Comparison of ENCODE assay signal across 8 cellular contexts in the genomic region with DNA sequence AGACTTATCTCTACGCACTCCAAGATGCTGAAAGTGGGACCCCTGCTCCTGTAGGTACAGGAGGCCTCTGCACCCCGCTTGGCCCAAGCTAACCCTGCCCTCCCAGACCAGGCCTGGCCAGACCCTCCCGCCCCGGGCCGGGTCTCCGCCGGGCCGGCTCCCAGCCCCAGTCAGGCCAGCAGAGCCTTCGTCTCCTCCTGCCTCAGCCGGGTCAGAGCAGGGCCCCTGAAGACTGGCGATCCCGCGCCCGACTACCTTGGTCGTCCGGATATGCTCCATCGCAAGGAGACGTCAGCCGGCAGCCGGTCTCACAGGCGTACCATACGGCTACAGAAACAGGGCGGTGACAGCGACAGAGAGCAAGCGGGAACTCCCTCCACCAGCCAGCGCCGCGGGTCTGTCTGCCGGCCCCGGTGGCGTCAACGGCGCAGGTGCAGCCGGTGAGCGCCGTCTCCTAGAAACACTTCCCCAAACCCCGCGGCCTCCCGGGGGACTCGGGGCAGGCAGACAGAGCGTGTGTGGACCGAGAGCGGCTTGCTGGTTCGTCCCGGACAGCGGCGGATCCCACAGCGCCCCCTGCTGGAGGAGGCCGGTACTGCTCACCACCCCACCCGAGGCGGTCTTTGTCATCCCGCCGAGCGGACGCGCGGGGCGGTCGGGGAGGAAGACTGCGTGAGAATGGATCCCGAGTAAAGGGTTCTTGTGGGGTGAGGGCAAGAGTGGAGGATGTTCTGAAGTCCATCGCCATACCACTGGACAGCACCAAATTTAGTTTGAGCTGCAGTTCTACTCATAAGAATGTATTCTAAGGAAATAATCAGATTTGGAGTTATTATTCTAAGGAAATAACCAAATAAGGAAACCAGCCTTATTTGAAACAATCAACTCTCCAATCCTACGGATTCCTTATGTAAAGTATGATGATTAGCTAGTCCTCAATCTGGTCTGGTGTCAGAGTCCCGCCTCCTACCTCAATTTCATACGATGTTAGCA. TPM values are rescaled to one million over a fixed set of nuclear protein-coding genes. Genes with fewer than 3 reads are reported as not detected.
A peak's percentile ranks its signal among the peaks of the same experiment; 100 is the strongest.
DNase-seq lines count a peak whose midpoint lies in the region; ATAC-seq lines count a peak whose summit lies in the region.

Gene MTMR6 (minus strand): TSS at position 520 of the 993 bp plus-strand sequence. CDS start 241 bp downstream, at position 279.

- peak; percentile 91 for ATAC-seq in GM21786 (IDR thresholded peaks at IDR 0.05; ENCODE audit: unreplicated experiment)
- peak; percentile 86 to 91 for ATAC-seq in naive thymus-derived CD8-positive, alpha-beta T cell

- peaks cover 42% of the 10 kb centered on the region for H3K79me2 ChIP-seq in Karpas-422 (ENCODE audit: low read length)

- no peaks in the 10 kb centered on the region for H3K9me3 ChIP-seq in Karpas-422 (ENCODE audit: low read length)

- no peaks in the 10 kb centered on the region for H4K20me1 ChIP-seq in Karpas-422 (ENCODE audit: insufficient read depth, low read depth, low read length)

- H3K4me3 ChIP-seq in Karpas-422 (ENCODE audit: low read length) = peak within 1 kb of the TSS; percentile 92

- peaks cover 16 to 56% (median 42%) of the 10 kb centered on the region in 4 donors for H3K4me1 Mint-ChIP-seq in naive thymus-derived CD8-positive, alpha-beta T cell

- H3K9me3 Mint-ChIP-seq in naive thymus-derived CD8-positive, alpha-beta T cell = no peaks in the 10 kb centered on the region

- peak within 1 kb of the TSS; percentile 90 for H3K27ac ChIP-seq in Karpas-422 (ENCODE audit: low read length)

- H3K4me1 ChIP-seq in Karpas-422 (ENCODE audit: low read length) = peaks cover 38% of the 10 kb centered on the region

- peaks cover 0 to 9% (median 3%) of the 10 kb centered on the region in 5 donors for H3K27me3 Mint-ChIP-seq in naive thymus-derived CD8-positive, alpha-beta T cell

- peak within 1 kb of the TSS; percentile 96 to 98 (median 98) for H3K27ac Mint-ChIP-seq in naive thymus-derived CD8-positive, alpha-beta T cell

- peak within 1 kb of the TSS; percentile 89 for H3K9ac ChIP-seq in Karpas-422 (ENCODE audit: low read length)

- no peaks in the 10 kb centered on the region for H3K27me3 ChIP-seq in Karpas-422 (ENCODE audit: low read length)

- H3K36me3 Mint-ChIP-seq in naive thymus-derived CD8-positive, alpha-beta T cell = peaks cover 0 to 10% (median 0%) of the 10 kb centered on the region in 3 donors

- POLR2A ChIA-PET in naive thymus-derived CD8-positive, alpha-beta T cell (lab: Charles Lee) = interaction anchor here (0.6 to 1.3 kb wide), 3 partner anchors 13 to 16 kb away, joined by 3 read pairs; no protein-coding TSS in a partner anchor

- H3K4me3 Mint-ChIP-seq in naive thymus-derived CD8-positive, alpha-beta T cell = peak within 1 kb of the TSS; percentile 89 to 100 (median 98)

- DNase-seq in Daoy (ENCODE audit: low read depth) (peak; percentile 87), Karpas-422 (peak; percentile 97), RPMI7951 (ENCODE audit: low read depth) (peak; percentile 80), fibroblast of gingiva (ENCODE audit: low read depth) (peak; percentile 87)
- DNase-seq in activated T-helper 1 cell treated with anti-CD3 and anti-CD28 coated beads, Interleukin-2, amount 50 U/mL, for 16 hours (ENCODE audit: low read depth in 1 of 2, low spot score in 1 of 2) = peak; percentile 91 to 97
- peak; percentile 88 to 99 (median 92) for DNase-seq in naive thymus-derived CD8-positive, alpha-beta T cell
- peak; percentile 89 for DNase-seq in stimulated activated naive CD4-positive, alpha-beta T cell treated with Interleukin-2 at 50 U/mL for 16 hours (lab: John Stamatoyannopoulos, UW)

- peak within 1 kb of the TSS; percentile 90 for H3K4me2 ChIP-seq in Karpas-422 (ENCODE audit: low read depth, low read length, poor library complexity, severe bottlenecking)

- H2AFZ ChIP-seq in Karpas-422 (ENCODE audit: low read length) = peak within 1 kb of the TSS; percentile 91

- 0 out of 2 replicates have a peak, but pooled peaks cover 6% of the 10 kb centered on the region for H3K36me3 ChIP-seq in Karpas-422 (ENCODE audit: insufficient read depth, low read length)

- no peaks in the 10 kb centered on the region for H3K9me2 ChIP-seq in Karpas-422 (replicated peaks; ENCODE audit: insufficient read depth, low read length)

RNA-seq across cellular contexts. Expression of gene MTMR6, which starts in this region (rescaled TPM):
- total RNA-seq in Daoy (2014; rRNA removed; shearing (Covaris generic)) = 20.3 and 20.6 TPM in 2 replicates
- total RNA-seq in Karpas-422 (2014; rRNA removed; shearing (Covaris generic); ENCODE audit: low replicate concordance) = 10.1 and 27.4 TPM in 2 replicates
- total RNA-seq in RPMI7951 (2014; rRNA removed; shearing (Covaris generic)) = 40.8 and 46.0 TPM in 2 replicates
- 10 to 100 TPM; 17.5 to 19.7 TPM for total RNA-seq in naive thymus-derived CD8-positive, alpha-beta T cell
- 10 to 100 TPM; 15.0 to 15.3 (median 15.0) TPM for polyA plus RNA-seq in naive thymus-derived CD8-positive, alpha-beta T cell

Comparison
In these comparisons a context has a peak if more than half of its experiments do, and no peak if none do; other contexts are left out.
1. Peak in every context shown above with its lines: DNase-seq, ATAC-seq, H3K4me3 ChIP-seq and H3K27ac ChIP-seq.